In the genomic region with DNA sequence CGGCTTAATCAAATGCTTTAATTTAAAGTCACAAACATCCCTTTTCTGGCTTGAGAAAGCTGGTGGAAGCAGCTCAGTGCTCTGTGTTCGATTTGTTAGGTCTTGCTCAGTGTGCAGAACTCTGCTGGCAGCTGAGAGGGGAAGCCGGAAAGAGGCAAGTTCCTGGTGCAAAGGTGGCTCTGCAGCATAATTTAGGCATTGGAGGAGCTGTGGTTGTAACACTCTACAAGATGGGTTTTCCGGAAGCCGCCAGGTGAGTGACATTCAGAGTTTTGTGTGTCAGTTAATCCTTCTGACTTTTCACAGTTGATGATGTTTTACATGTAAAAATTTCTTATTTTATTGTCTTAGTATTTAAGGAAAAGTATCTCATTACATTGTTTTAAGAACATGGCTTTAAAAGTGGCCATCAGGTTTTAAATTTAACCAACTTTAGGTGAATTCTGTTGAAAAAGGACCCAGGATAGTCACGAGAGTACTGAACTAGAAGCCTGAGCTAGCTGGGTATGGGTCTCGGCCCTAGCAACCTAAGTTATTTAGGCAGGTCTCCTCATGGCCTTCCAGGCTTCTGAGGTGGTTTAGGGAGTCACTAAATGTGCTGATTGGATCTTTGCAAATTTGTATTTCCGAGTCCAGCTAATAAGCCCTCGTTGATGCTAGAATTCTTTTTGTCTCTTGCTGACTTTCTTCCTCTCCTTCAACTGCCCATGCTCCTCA, we compare ENCODE assay signal across 1 cellular context.
TF ChIP-seq lines count a peak whose summit lies in the region.

No MANE protein-coding gene starts in this region.

TF ChIP-seq in HepG2, 621 proteins besides CTCF, POLR2A, EP300 and RAD21 (continued from another document and continues in another):
- TF ChIP-seq ZNF558 (CRISPR knock-in tag; IDR thresholded peaks at IDR 0.05; ENCODE audit: borderline replicate concordance) (no peak; the same call in 1 of the 2 replicates), SOX13 (IDR thresholded peaks at IDR 0.05) (no peak), SOX13 (CRISPR knock-in tag; conservative IDR thresholded peaks at IDR 0.05 in 1 of 2, IDR thresholded peaks at IDR 0.05 in 1 of 2) (peak in 1 of 2 experiments; percentile 58; a peak in 2 of 4 replicates), MAF1 (CRISPR knock-in tag; IDR thresholded peaks at IDR 0.05; ENCODE audit: borderline replicate concordance) (no peak), SIX4 (CRISPR knock-in tag; IDR thresholded peaks at IDR 0.05) (no peak), ZNF235 (CRISPR knock-in tag; IDR thresholded peaks at IDR 0.05; ENCODE audit: borderline replicate concordance) (no peak), SRSF9 (IDR thresholded peaks at IDR 0.05; ENCODE audit: borderline replicate concordance, insufficient read depth, low read depth, low read length, poor library complexity, severe bottlenecking) (no peak), FOSL2 (CRISPR knock-in tag; IDR thresholded peaks at IDR 0.05) (peak; percentile 48), HOXA5 (CRISPR knock-in tag; IDR thresholded peaks at IDR 0.05) (no peak), ZNF646 (CRISPR knock-in tag; IDR thresholded peaks at IDR 0.05) (no peak), REPIN1 (CRISPR knock-in tag; IDR thresholded peaks at IDR 0.05; ENCODE audit: borderline replicate concordance, low read depth) (0 out of 2 replicates have a peak, but pooled peaks have one; percentile 40), SMC3 (IDR thresholded peaks at IDR 0.05; ENCODE audit: low read length) (peak; percentile 16; the same call in 1 of the 2 replicates), HOMEZ (CRISPR knock-in tag; IDR thresholded peaks at IDR 0.05; ENCODE audit: low read depth) (peak; percentile 80), HNRNPL (IDR thresholded peaks at IDR 0.05; ENCODE audit: low read depth, low read length) (no peak), PRDM15 (CRISPR knock-in tag; IDR thresholded peaks at IDR 0.05) (no peak), GABPB1 (CRISPR knock-in tag; IDR thresholded peaks at IDR 0.05) (peak; percentile 84), SMARCC2 (IDR thresholded peaks at IDR 0.05) (no peak), TRIM24 (CRISPR knock-in tag; IDR thresholded peaks at IDR 0.05) (no peak), PHF8 (CRISPR knock-in tag; IDR thresholded peaks at IDR 0.05) (peak; percentile 56; the same call in 1 of the 2 replicates), TBX3 (IDR thresholded peaks at IDR 0.05; ENCODE audit: borderline replicate concordance) (no peak), ZNF383 (CRISPR knock-in tag; IDR thresholded peaks at IDR 0.05; ENCODE audit: borderline replicate concordance) (no peak), SOX5 (CRISPR knock-in tag; IDR thresholded peaks at IDR 0.05; ENCODE audit: borderline replicate concordance) (peak; percentile 57; the same call in 1 of the 2 replicates), ZBTB7A (CRISPR knock-in tag; IDR thresholded peaks at IDR 0.05) (no peak), MBNL3 (CRISPR knock-in tag; conservative IDR thresholded peaks at IDR 0.05) (no peak), ATF4 (CRISPR knock-in tag; IDR thresholded peaks at IDR 0.05) (0 out of 4 replicates have a peak, but pooled peaks of 1 of the 2 experiments have one; percentile 17), THRA (CRISPR knock-in tag; IDR thresholded peaks at IDR 0.05; ENCODE audit: borderline replicate concordance) (0 out of 2 replicates have a peak, but pooled peaks have one; percentile 20), KAT7 (CRISPR knock-in tag; IDR thresholded peaks at IDR 0.05; ENCODE audit: borderline replicate concordance) (no peak), YEATS2 (CRISPR knock-in tag; IDR thresholded peaks at IDR 0.05; ENCODE audit: borderline replicate concordance) (peak; percentile 77; the same call in 1 of the 2 replicates), ZNF678 (CRISPR knock-in tag; IDR thresholded peaks at IDR 0.05) (no peak)
- TF ChIP-seq, protein P1, sequence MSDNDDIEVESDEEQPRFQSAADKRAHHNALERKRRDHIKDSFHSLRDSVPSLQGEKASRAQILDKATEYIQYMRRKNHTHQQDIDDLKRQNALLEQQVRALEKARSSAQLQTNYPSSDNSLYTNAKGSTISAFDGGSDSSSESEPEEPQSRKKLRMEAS (IDR thresholded peaks at IDR 0.05): peak; percentile 46; the same call in 1 of the 2 replicates
- TF ChIP-seq, protein P2, sequence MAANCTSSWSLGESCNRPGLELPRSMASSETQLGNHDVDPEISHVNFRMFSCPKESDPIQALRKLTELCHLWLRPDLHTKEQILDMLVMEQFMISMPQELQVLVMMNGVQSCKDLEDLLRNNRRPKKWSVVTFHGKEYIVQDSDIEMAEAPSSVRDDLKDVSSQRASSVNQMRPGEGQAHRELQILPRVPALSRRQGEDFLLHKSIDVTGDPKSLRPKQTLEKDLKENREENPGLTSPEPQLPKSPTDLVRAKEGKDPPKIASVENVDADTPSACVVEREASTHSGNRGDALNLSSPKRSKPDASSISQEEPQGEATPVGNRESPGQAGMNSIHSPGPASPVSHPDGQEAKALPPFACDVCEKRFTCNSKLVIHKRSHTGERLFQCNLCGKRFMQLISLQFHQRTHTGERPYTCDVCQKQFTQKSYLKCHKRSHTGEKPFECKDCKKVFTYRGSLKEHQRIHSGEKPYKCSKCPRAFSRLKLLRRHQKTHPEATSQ (CRISPR knock-in tag; IDR thresholded peaks at IDR 0.05; ENCODE audit: borderline replicate concordance): peak; percentile 46; the same call in 1 of the 2 replicates
- TF ChIP-seq, protein P3, sequence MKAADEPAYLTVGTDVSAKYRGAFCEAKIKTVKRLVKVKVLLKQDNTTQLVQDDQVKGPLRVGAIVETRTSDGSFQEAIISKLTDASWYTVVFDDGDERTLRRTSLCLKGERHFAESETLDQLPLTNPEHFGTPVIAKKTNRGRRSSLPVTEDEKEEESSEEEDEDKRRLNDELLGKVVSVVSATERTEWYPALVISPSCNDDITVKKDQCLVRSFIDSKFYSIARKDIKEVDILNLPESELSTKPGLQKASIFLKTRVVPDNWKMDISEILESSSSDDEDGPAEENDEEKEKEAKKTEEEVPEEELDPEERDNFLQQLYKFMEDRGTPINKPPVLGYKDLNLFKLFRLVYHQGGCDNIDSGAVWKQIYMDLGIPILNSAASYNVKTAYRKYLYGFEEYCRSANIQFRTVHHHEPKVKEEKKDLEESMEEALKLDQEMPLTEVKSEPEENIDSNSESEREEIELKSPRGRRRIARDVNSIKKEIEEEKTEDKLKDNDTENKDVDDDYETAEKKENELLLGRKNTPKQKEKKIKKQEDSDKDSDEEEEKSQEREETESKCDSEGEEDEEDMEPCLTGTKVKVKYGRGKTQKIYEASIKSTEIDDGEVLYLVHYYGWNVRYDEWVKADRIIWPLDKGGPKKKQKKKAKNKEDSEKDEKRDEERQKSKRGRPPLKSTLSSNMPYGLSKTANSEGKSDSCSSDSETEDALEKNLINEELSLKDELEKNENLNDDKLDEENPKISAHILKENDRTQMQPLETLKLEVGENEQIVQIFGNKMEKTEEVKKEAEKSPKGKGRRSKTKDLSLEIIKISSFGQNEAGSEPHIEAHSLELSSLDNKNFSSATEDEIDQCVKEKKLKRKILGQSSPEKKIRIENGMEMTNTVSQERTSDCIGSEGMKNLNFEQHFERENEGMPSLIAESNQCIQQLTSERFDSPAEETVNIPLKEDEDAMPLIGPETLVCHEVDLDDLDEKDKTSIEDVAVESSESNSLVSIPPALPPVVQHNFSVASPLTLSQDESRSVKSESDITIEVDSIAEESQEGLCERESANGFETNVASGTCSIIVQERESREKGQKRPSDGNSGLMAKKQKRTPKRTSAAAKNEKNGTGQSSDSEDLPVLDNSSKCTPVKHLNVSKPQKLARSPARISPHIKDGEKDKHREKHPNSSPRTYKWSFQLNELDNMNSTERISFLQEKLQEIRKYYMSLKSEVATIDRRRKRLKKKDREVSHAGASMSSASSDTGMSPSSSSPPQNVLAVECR (CRISPR knock-in tag; IDR thresholded peaks at IDR 0.05; ENCODE audit: borderline replicate concordance): peak; percentile 82; the same call in 1 of the 2 replicates
- TF ChIP-seq, protein P4, sequence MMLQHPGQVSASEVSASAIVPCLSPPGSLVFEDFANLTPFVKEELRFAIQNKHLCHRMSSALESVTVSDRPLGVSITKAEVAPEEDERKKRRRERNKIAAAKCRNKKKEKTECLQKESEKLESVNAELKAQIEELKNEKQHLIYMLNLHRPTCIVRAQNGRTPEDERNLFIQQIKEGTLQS (CRISPR knock-in tag; IDR thresholded peaks at IDR 0.05): 0 out of 2 replicates have a peak, but pooled peaks have one; percentile 33
